In genomic region chr1:52033190-52034049, GRCh38 we compare ENCODE assay signal across 8 cellular contexts. TPM values are rescaled to one million over a fixed set of nuclear protein-coding genes. Genes with fewer than 3 reads are reported as not detected.
DNase-seq lines count a peak whose midpoint lies in the region; ATAC-seq, FAIRE-seq and TF ChIP-seq lines count a peak whose summit lies in the region.

A gene with protein sequence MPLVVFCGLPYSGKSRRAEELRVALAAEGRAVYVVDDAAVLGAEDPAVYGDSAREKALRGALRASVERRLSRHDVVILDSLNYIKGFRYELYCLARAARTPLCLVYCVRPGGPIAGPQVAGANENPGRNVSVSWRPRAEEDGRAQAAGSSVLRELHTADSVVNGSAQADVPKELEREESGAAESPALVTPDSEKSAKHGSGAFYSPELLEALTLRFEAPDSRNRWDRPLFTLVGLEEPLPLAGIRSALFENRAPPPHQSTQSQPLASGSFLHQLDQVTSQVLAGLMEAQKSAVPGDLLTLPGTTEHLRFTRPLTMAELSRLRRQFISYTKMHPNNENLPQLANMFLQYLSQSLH (minus strand): TSS chr1:52033810. CDS start chr1:52033761, 49 bp downstream.

- intact Hi-C loops in activated T-helper 2 cell treated with anti-CD3 and anti-CD28 coated beads, Interferon-gamma antibody, Interleukin-2, Interleukin-4, amounts not matched to agents 10 μg/mL and 5 μg/mL and 100 μg/mL, durations not matched to agents 14 hours and 24 hours and 36 hours (cut with micrococcal nuclease), result loop anchor here (1.0 kb wide), 1 partner anchor 22 kb away; the partner anchor contains the start of gene TXNDC12
- intact Hi-C loops in natural killer cell (cut with micrococcal nuclease), result loop anchor here (1.0 to 5.0 kb wide), 2 partner anchors 23 to 334 kb away; partner anchors contain the start of genes BTF3L4 and CC2D1B

- no peaks in the 10 kb centered on the region for H3K9me3 Mint-ChIP-seq in activated T-helper 2 cell treated with anti-CD3 and anti-CD28 coated beads, Interferon-gamma antibody, Interleukin-2, Interleukin-4, amounts not matched to agents 10 μg/mL and 5 μg/mL and 100 μg/mL, durations not matched to agents 14 hours and 24 hours and 36 hours
- H3K9me3 Mint-ChIP-seq in natural killer cell, result no peaks in the 10 kb centered on the region

- peak within 1 kb of the TSS; percentile 92 for H3K4me3 ChIP-seq in RWPE2 (ENCODE audit: severe bottlenecking)

- peak within 1 kb of the TSS; percentile 93 for H3K4me3 Mint-ChIP-seq in activated T-helper 2 cell treated with anti-CD3 and anti-CD28 coated beads, Interferon-gamma antibody, Interleukin-2, Interleukin-4, amounts not matched to agents 10 μg/mL and 5 μg/mL and 100 μg/mL, durations not matched to agents 14 hours and 24 hours and 36 hours (ENCODE audit: low read depth)
- peak within 1 kb of the TSS; percentile 92 for H3K4me3 Mint-ChIP-seq in natural killer cell

- peaks cover 30% of the 10 kb centered on the region for H3K4me1 Mint-ChIP-seq in activated T-helper 2 cell treated with anti-CD3 and anti-CD28 coated beads, Interferon-gamma antibody, Interleukin-2, Interleukin-4, amounts not matched to agents 10 μg/mL and 5 μg/mL and 100 μg/mL, durations not matched to agents 14 hours and 24 hours and 36 hours (ENCODE audit: low read depth)
- H3K4me1 Mint-ChIP-seq in natural killer cell, result peaks cover 31 to 40% of the 10 kb centered on the region in 2 donors

- no peak for TF ChIP-seq CTCF in RWPE2 (IDR thresholded peaks at IDR 0.05; ENCODE audit: poor library complexity, severe bottlenecking)
- no peak for TF ChIP-seq CTCF in natural killer cell (IDR thresholded peaks at IDR 0.05)

- H3K36me3 ChIP-seq in RWPE2 (ENCODE audit: low read depth), result peaks cover 44% of the 10 kb centered on the region

- H3K36me3 Mint-ChIP-seq in activated T-helper 2 cell treated with anti-CD3 and anti-CD28 coated beads, Interferon-gamma antibody, Interleukin-2, Interleukin-4, amounts not matched to agents 10 μg/mL and 5 μg/mL and 100 μg/mL, durations not matched to agents 14 hours and 24 hours and 36 hours (ENCODE audit: low read depth), result peaks cover 50% of the 10 kb centered on the region
- no peaks in the 10 kb centered on the region for H3K36me3 Mint-ChIP-seq in natural killer cell

- DNase-seq in EL (peak; percentile 91), H54 (ENCODE audit: insufficient read length, low spot score) (peak; percentile 76), LoVo (ENCODE audit: low spot score) (peak; percentile 84), RWPE2 (ENCODE audit: low spot score) (peak; percentile 85), fibroblast of peridontal ligament (ENCODE audit: extremely low read depth) (peak; percentile 91), natural killer cell (peak; percentile 79)
- peak; percentile 83 for DNase-seq in activated T-helper 2 cell treated with anti-CD3 and anti-CD28 coated beads, Interferon-gamma antibody, Interleukin-2, Interleukin-4, amounts not matched to agents 10 μg/mL and 5 μg/mL and 100 μg/mL, durations not matched to agents 14 hours and 24 hours and 36 hours (ENCODE audit: low spot score)
- peak; percentile 84 for DNase-seq in stimulated activated naive CD4-positive, alpha-beta T cell treated with Interleukin-2 at 50 U/mL for 16 hours (lab: John Stamatoyannopoulos, UW)

- ATAC-seq in RWPE2 (ENCODE audit: low read depth), result peak; percentile 85
- peak; percentile 91 to 94 (median 94) for ATAC-seq in natural killer cell

- no peaks in the 10 kb centered on the region for H3K27me3 ChIP-seq in RWPE2 (ENCODE audit: insufficient read depth, poor library complexity, severe bottlenecking)

- peak; percentile 76 for TF ChIP-seq POLR2A in H54 (IDR thresholded peaks at IDR 0.05; ENCODE audit: low read depth, low read length)

- no peaks in the 10 kb centered on the region for H3K9me3 ChIP-seq in RWPE2 (ENCODE audit: severe bottlenecking)

- H3K27ac ChIP-seq in RWPE2 (ENCODE audit: poor library complexity, severe bottlenecking), result peak within 1 kb of the TSS; percentile 53

- peak; percentile 86 for FAIRE-seq in H54 (lab: Jason Lieb, UNC)

- H3K27me3 Mint-ChIP-seq in activated T-helper 2 cell treated with anti-CD3 and anti-CD28 coated beads, Interferon-gamma antibody, Interleukin-2, Interleukin-4, amounts not matched to agents 10 μg/mL and 5 μg/mL and 100 μg/mL, durations not matched to agents 14 hours and 24 hours and 36 hours (ENCODE audit: low read depth), result no peaks in the 10 kb centered on the region
- no peaks in the 10 kb centered on the region for H3K27me3 Mint-ChIP-seq in natural killer cell (ENCODE audit: low read depth in 2 of 2)

- H3K4me1 ChIP-seq in RWPE2 (ENCODE audit: insufficient read depth, poor library complexity, severe bottlenecking), result peaks cover 16% of the 10 kb centered on the region

- H3K27ac Mint-ChIP-seq in activated T-helper 2 cell treated with anti-CD3 and anti-CD28 coated beads, Interferon-gamma antibody, Interleukin-2, Interleukin-4, amounts not matched to agents 10 μg/mL and 5 μg/mL and 100 μg/mL, durations not matched to agents 14 hours and 24 hours and 36 hours, result peak within 1 kb of the TSS; percentile 90
- H3K27ac Mint-ChIP-seq in natural killer cell, result peak within 1 kb of the TSS; percentile 92 to 94

RNA-seq across cellular contexts. Expression of the gene that starts here (rescaled TPM):
- total RNA-seq in activated T-helper 2 cell treated with anti-CD3 and anti-CD28 coated beads, Interferon-gamma antibody, Interleukin-2, Interleukin-4, amounts not matched to agents 10 μg/mL and 5 μg/mL and 100 μg/mL, durations not matched to agents 14 hours and 24 hours and 36 hours, result 16.5 and 18.3 TPM in 2 replicates
- 10 to 100 TPM; 12.6 to 13.8 (median 13.2) TPM for total RNA-seq in natural killer cell

Comparison
In these comparisons a context has a peak if more than half of its experiments do, and no peak if none do; other contexts are left out.
1. Peak in every context shown above with its lines: DNase-seq, ATAC-seq, H3K4me3 ChIP-seq and H3K27ac ChIP-seq.